8 cellular contexts compared by ENCODE assay signal in genomic region chr10:33333260-33334169, GRCh38. TPM values are rescaled to one million over a fixed set of nuclear protein-coding genes. Genes with fewer than 3 reads are reported as not detected.
DNase-seq lines count a peak whose midpoint lies in the region; ATAC-seq and TF ChIP-seq lines count a peak whose summit lies in the region.

No MANE protein-coding gene starts in this region.

- CTCF ChIA-PET in Caco-2 (lab: Charles Lee), result interaction anchor here (0.6 to 2.2 kb wide), 4 partner anchors 17 to 257 kb away, joined by 4 to 12 read pairs (median 6); no protein-coding TSS in a partner anchor
- CTCF ChIA-PET in WTC11 (lab: Charles Lee), result interaction anchor here (0.6 to 2.3 kb wide), 8 partner anchors 10 to 773 kb away, joined by 3 to 8 read pairs (median 4); no protein-coding TSS in a partner anchor

- H3K4me2 ChIP-seq in fibroblast of lung (ENCODE audit: extremely low read depth, insufficient read depth, low read length), result peak overlapping the region; percentile 79

- H3K9me3 Mint-ChIP-seq in Caco-2 (ENCODE audit: unreplicated experiment) (no peaks in the 10 kb centered on the region), WTC11 (no peaks in the 10 kb centered on the region)

- H3K4me3 Mint-ChIP-seq in Caco-2 (ENCODE audit: unreplicated experiment) (peak overlapping the region; percentile 84), WTC11 (peak overlapping the region; percentile 68)

- H3K9ac ChIP-seq in fibroblast of lung (ENCODE audit: insufficient read depth, low read length), result peak overlapping the region; percentile 90

- H4K20me1 ChIP-seq in fibroblast of lung (ENCODE audit: control insufficient read depth, extremely low read depth, insufficient read depth, low read length), result no peaks in the 10 kb centered on the region

- H3K4me3 ChIP-seq in Caco-2 (ENCODE audit: low read depth, low read length) (peak overlapping the region; percentile 58), HL-60 (replicated peaks; ENCODE audit: insufficient read depth, low read length) (peak overlapping the region; percentile 71), fibroblast of lung (replicated peaks in 1 of 4; ENCODE audit: control extremely low read depth in 1 of 4, insufficient read depth in 1 of 4, low read depth in 3 of 4, low read length in 4 of 4) (peak overlapping the region; percentile 77 to 96 (median 78)), prostate gland (peak overlapping the region; percentile 60 to 62)

- H3K36me3 Mint-ChIP-seq in Caco-2 (ENCODE audit: insufficient read depth, unreplicated experiment) (peaks cover 67% of the 10 kb centered on the region), WTC11 (no peaks in the 10 kb centered on the region)

- peak overlapping the region; percentile 83 for H3K27ac Mint-ChIP-seq in Caco-2 (ENCODE audit: unreplicated experiment)
- H3K27ac Mint-ChIP-seq in WTC11, result no peak overlapping the region

- DNase-seq in Caco-2, result peak in 1 of 2 experiments; percentile 27
- peak; percentile 52 to 74 for DNase-seq in HL-60 (ENCODE audit: low read depth in 1 of 2, low spot score in 1 of 2)
- no peak for DNase-seq in WTC11 (ENCODE audit: low spot score)
- DNase-seq in fibroblast of lung (ENCODE audit: low read depth in 2 of 2), result peak in 1 of 2 donors; percentile 34
- peak; percentile 14 for DNase-seq in prostate gland (ENCODE audit: low spot score)
- no peak for DNase-seq in cerebellar nuclear complex (lab: John Stamatoyannopoulos, UW)
- DNase-seq in DMS153 (lab: John Stamatoyannopoulos, UW), result no peak

- peaks cover 76% of the 10 kb centered on the region for H3K79me2 ChIP-seq in fibroblast of lung (ENCODE audit: control insufficient read depth, insufficient read depth, low read length)

- H3K27me3 Mint-ChIP-seq in Caco-2 (ENCODE audit: insufficient read depth, unreplicated experiment), result no peaks in the 10 kb centered on the region
- H3K27me3 Mint-ChIP-seq in WTC11 (ENCODE audit: low read depth), result peaks cover 73% of the 10 kb centered on the region

- POLR2A ChIA-PET in Caco-2 (lab: Charles Lee), result no interaction called here
- POLR2A ChIA-PET in WTC11 (lab: Charles Lee), result interaction anchor here (0.5 kb wide), 1 partner anchor 464 kb away, joined by 3 read pairs; no protein-coding TSS in a partner anchor

- no peak for TF ChIP-seq CTCF in Caco-2 (IDR thresholded peaks at IDR 0.05; ENCODE audit: insufficient read depth in 1 of 2, low read depth in 1 of 2, low read length in 1 of 2, severe bottlenecking in 1 of 2, unreplicated experiment in 1 of 2)
- TF ChIP-seq CTCF in HL-60 (IDR thresholded peaks at IDR 0.05; ENCODE audit: insufficient read depth, low read length), result no peak
- TF ChIP-seq CTCF in WTC11 (IDR thresholded peaks at IDR 0.05), result no peak
- TF ChIP-seq CTCF in fibroblast of lung (conservative IDR thresholded peaks at IDR 0.05 in 1 of 2, IDR thresholded peaks at IDR 0.05 in 1 of 2; ENCODE audit: low read depth in 1 of 2, low read length in 2 of 2), result no peak
- TF ChIP-seq CTCF in prostate gland (IDR thresholded peaks at IDR 0.05), result no peak

- no peaks in the 10 kb centered on the region for H3K36me3 ChIP-seq in Caco-2 (ENCODE audit: control insufficient read depth, insufficient read depth, low read length)
- H3K36me3 ChIP-seq in fibroblast of lung (ENCODE audit: control insufficient read depth, insufficient read depth, low read length), result peaks cover 11% of the 10 kb centered on the region
- no peaks in the 10 kb centered on the region for H3K36me3 ChIP-seq in prostate gland

- H3K4me1 ChIP-seq in Caco-2, result peaks cover 28% of the 10 kb centered on the region
- H3K4me1 ChIP-seq in fibroblast of lung (ENCODE audit: control insufficient read depth, extremely low read depth, insufficient read depth, low read length), result peaks cover 5% of the 10 kb centered on the region
- H3K4me1 ChIP-seq in prostate gland (replicated peaks), result no peaks in the 10 kb centered on the region

- no peak for TF ChIP-seq POLR2A in prostate gland (IDR thresholded peaks at IDR 0.05)

- H3K27ac ChIP-seq in HL-60 (replicated peaks) (no peak overlapping the region), fibroblast of lung (ENCODE audit: insufficient read depth, low read length) (peak overlapping the region; percentile 89), prostate gland (peak overlapping the region; percentile 77 to 82)

- ATAC-seq in WTC11, result no peak
- no peak for ATAC-seq in HG03460 (IDR thresholded peaks at IDR 0.05; ENCODE audit: unreplicated experiment)

- H2AFZ ChIP-seq in fibroblast of lung (ENCODE audit: low read length), result no peak overlapping the region

- H3K9me3 ChIP-seq in Caco-2, result no peaks in the 10 kb centered on the region
- no peaks in the 10 kb centered on the region for H3K9me3 ChIP-seq in fibroblast of lung (ENCODE audit: control insufficient read depth, insufficient read depth, low read depth, low read length)
- H3K9me3 ChIP-seq in prostate gland, result no peaks in the 10 kb centered on the region

- no peaks in the 10 kb centered on the region for H3K27me3 ChIP-seq in Caco-2 (replicated peaks; ENCODE audit: control insufficient read depth, insufficient read depth, low read length)
- H3K27me3 ChIP-seq in HL-60 (ENCODE audit: insufficient read depth, poor library complexity, severe bottlenecking), result peaks cover 24% of the 10 kb centered on the region
- no peaks in the 10 kb centered on the region for H3K27me3 ChIP-seq in fibroblast of lung (ENCODE audit: control insufficient read depth, insufficient read depth, low read length)
- H3K27me3 ChIP-seq in prostate gland (replicated peaks; ENCODE audit: insufficient read depth), result no peaks in the 10 kb centered on the region

- peaks cover 31% of the 10 kb centered on the region for H3K4me1 Mint-ChIP-seq in Caco-2 (ENCODE audit: low read depth, unreplicated experiment)
- H3K4me1 Mint-ChIP-seq in WTC11, result peaks cover 27% of the 10 kb centered on the region

- 5% methylated on average over 9 of the region's 9 CpGs for WGBS in prostate gland

- BruUV-seq in Caco-2 (replicated peaks; lab: Mats Ljungman, UMichigan), result no TSS peak

- intact Hi-C loops in Caco-2 (cut with micrococcal nuclease; ENCODE audit: unreplicated experiment), result loop anchor here (2.0 to 10.0 kb wide), 5 partner anchors 121 to 1061 kb away; no protein-coding TSS in a partner anchor
- intact Hi-C loops in prostate gland (cut with DNase I), result loop anchor here (5.0 to 10.0 kb wide), 4 partner anchors 141 to 771 kb away; no protein-coding TSS in a partner anchor

TF ChIP-seq in WTC11, 78 proteins besides CTCF, POLR2A, EP300 and RAD21 (continues in another document):
- TF ChIP-seq CDX4 (CRISPR knock-in tag; IDR thresholded peaks at IDR 0.05; ENCODE audit: borderline replicate concordance), result no peak
- TF ChIP-seq TEAD4 (CRISPR knock-in tag; IDR thresholded peaks at IDR 0.05), result no peak
- no peak for TF ChIP-seq CREM (CRISPR knock-in tag; IDR thresholded peaks at IDR 0.05)
- TF ChIP-seq FOXP1 (CRISPR knock-in tag; IDR thresholded peaks at IDR 0.05; ENCODE audit: borderline replicate concordance), result no peak
- no peak for TF ChIP-seq ZNF281 (CRISPR knock-in tag; IDR thresholded peaks at IDR 0.05)
- no peak for TF ChIP-seq SMAD3 (CRISPR knock-in tag; IDR thresholded peaks at IDR 0.05; ENCODE audit: borderline replicate concordance)
- TF ChIP-seq NR2C2 (CRISPR knock-in tag; IDR thresholded peaks at IDR 0.05), result no peak
- no peak for TF ChIP-seq MLX (CRISPR knock-in tag; IDR thresholded peaks at IDR 0.05)
- no peak for TF ChIP-seq E2F4 (CRISPR knock-in tag; IDR thresholded peaks at IDR 0.05; ENCODE audit: borderline replicate concordance, low read depth)

RNA-seq across cellular contexts. Expression of gene NRP1, which starts 1.0 kb away (rescaled TPM):
- 99.3 and 123 TPM in 2 replicates for total RNA-seq in Caco-2 (2022)
- total RNA-seq in WTC11 (2021), result 1.1 to 3.0 TPM (median 1.2 TPM) in 3 replicates
- total RNA-seq in fibroblast of lung, result 362 and 373 TPM in 2 replicates
- 187 and 307 TPM in 2 replicates for polyA plus RNA-seq in fibroblast of lung
- polyA plus RNA-seq in fibroblast of lung (2012), result 195 and 285 TPM in 2 replicates
- polyA minus RNA-seq in fibroblast of lung (ENCODE audit: low replicate concordance), result 203 and 273 TPM in 2 replicates
- total RNA-seq in prostate gland, result 10 to 100 TPM; 23.0 to 37.1 TPM

Comparison
In these comparisons a context has a peak if more than half of its experiments do, and no peak if none do; other contexts are left out.
1. DNase-seq: peak in HL-60 (2 of 2) and prostate gland (single experiment); none in WTC11 (single experiment), cerebellar nuclear complex (0 of 2) and DMS153 (single experiment).
2. Peak in every context shown above with its lines, with median percentiles within 50 percentile points of each other: H3K4me3 ChIP-seq.